14 cellular contexts compared by ENCODE assay signal in the genomic region with DNA sequence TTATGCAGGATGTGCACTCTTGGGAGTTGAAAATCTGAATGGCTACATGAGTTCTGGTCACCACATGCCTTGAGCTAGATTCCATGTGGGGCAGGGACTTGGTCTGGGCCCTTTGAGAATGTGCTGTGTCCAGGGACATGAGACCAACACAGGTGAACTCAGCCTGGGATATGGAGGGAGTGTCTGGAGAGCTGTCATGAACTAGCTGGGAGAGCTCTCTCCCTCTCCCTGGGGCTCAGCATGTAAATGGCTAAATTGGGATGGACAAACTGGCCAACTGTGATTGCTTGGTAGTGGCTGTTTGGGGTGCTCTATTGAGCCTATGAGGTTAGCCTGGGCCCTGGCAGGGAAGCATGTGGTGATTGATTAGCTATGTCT.
"Had no signal": no experiment of that assay in that cellular context is flagged by ENCODE, and none has a peak within 500 bp of the region (broad histone marks: within the 10 kb centered on the region; RNA-seq: fewer than 3 reads in every experiment).

No MANE protein-coding gene starts in this region.

- H3K4me1 Mint-ChIP-seq: activated CD4-positive, alpha-beta T cell treated with anti-CD3 and anti-CD28 coated beads, Interleukin-2, amount 10 ng/mL, durations not matched to agents 7 days and 5 days; activated naive CD4-positive, alpha-beta T cell treated with anti-CD3 and anti-CD28 coated beads, Interleukin-2, amount 10 ng/mL, durations not matched to agents 7 days and 5 days; central memory CD8-positive, alpha-beta T cell; naive thymus-derived CD4-positive, alpha-beta T cell had no signal

- H3K4me2 ChIP-seq: SK-N-SH had no signal

- H3K27me3 ChIP-seq: adrenal gland, stomach had no signal

- H3K9me3 ChIP-seq: adrenal gland, lower lobe of right lung, SK-N-SH had no signal

- H3K27ac Mint-ChIP-seq: activated CD4-positive, alpha-beta T cell treated with anti-CD3 and anti-CD28 coated beads, Interleukin-2, amount 10 ng/mL, durations not matched to agents 7 days and 5 days; activated naive CD4-positive, alpha-beta T cell treated with anti-CD3 and anti-CD28 coated beads, Interleukin-2, amount 10 ng/mL, durations not matched to agents 7 days and 5 days; activated T-cell treated with anti-CD3 and anti-CD28 coated beads, Interleukin-2, amount 50 U/mL, for 72 hours; naive thymus-derived CD4-positive, alpha-beta T cell; T-helper 1 cell treated with Interleukin-12 subunit alpha and Interleukin-12 subunit beta and Interleukin-4 antibody, amounts not matched to agents 30 μg/mL and 1 μg/mL, for 36 hours; WTC11 had no signal

- H3K4me3 ChIP-seq: adrenal gland, lower lobe of right lung, stomach had no signal

- H3K9ac ChIP-seq: SK-N-SH had no signal

- DNase-seq: activated CD4-positive, alpha-beta T cell treated with anti-CD3 and anti-CD28 coated beads, Interleukin-2, amount 10 ng/mL, durations not matched to agents 7 days and 5 days; activated naive CD4-positive, alpha-beta T cell treated with anti-CD3 and anti-CD28 coated beads, Interleukin-2, amount 10 ng/mL, durations not matched to agents 7 days and 5 days; activated T-cell treated with anti-CD3 and anti-CD28 coated beads, Interleukin-2, amount 50 U/mL, for 72 hours; dermis blood vessel endothelial cell; hypothalamus; lower lobe of right lung; naive thymus-derived CD4-positive, alpha-beta T cell; nucleus accumbens; SK-N-SH had no signal

- H3K4me3 Mint-ChIP-seq: activated CD4-positive, alpha-beta T cell treated with anti-CD3 and anti-CD28 coated beads, Interleukin-2, amount 10 ng/mL, durations not matched to agents 7 days and 5 days; activated naive CD4-positive, alpha-beta T cell treated with anti-CD3 and anti-CD28 coated beads, Interleukin-2, amount 10 ng/mL, durations not matched to agents 7 days and 5 days; activated T-cell treated with anti-CD3 and anti-CD28 coated beads, Interleukin-2, amount 50 U/mL, for 72 hours; central memory CD8-positive, alpha-beta T cell; naive thymus-derived CD4-positive, alpha-beta T cell; T-helper 1 cell treated with Interleukin-12 subunit alpha and Interleukin-12 subunit beta and Interleukin-4 antibody, amounts not matched to agents 30 μg/mL and 1 μg/mL, for 36 hours; WTC11 had no signal

- H3K27ac ChIP-seq: adrenal gland, lower lobe of right lung, stomach had no signal

- H3K4me1 ChIP-seq: adrenal gland, lower lobe of right lung had no signal

- H3K9me3 Mint-ChIP-seq: activated CD4-positive, alpha-beta T cell treated with anti-CD3 and anti-CD28 coated beads, Interleukin-2, amount 10 ng/mL, durations not matched to agents 7 days and 5 days; central memory CD8-positive, alpha-beta T cell; T-helper 1 cell treated with Interleukin-12 subunit alpha and Interleukin-12 subunit beta and Interleukin-4 antibody, amounts not matched to agents 30 μg/mL and 1 μg/mL, for 36 hours had no signal
